In the genomic region with DNA sequence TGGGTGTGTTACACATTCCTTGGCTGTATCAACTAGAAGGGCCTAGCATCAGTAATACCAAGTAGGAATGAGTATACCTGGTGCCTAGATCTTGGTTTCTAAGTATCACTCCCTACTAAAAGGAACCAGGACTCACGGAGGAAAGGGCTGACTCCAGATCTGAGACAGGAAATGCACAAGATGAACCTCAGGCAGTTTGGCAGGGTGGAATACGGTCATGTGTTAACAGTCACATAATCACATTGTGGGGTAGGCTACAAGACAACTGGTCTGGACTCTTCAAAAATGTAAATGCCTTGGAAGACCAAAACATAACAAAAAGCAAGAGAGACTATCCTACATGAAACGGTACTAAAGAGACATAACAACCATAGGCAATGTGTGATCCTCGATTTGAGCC, we compare ENCODE assay signal across 26 cellular contexts.
DNase-seq lines count a peak whose midpoint lies in the region; FAIRE-seq and TF ChIP-seq lines count a peak whose summit lies in the region.
"Had no signal": no experiment of that assay in that cellular context is flagged by ENCODE, and none has a peak within 500 bp of the region (broad histone marks: within the 10 kb centered on the region; RNA-seq: fewer than 3 reads in every experiment).

No MANE protein-coding gene starts in this region.

- no peak overlapping the region for H2BK5ac ChIP-seq in H1 (ENCODE audit: low read depth, low read length)

- no peak overlapping the region for H3K23ac ChIP-seq in H1 (ENCODE audit: insufficient read length)

- H3K79me1 ChIP-seq in H1 (ENCODE audit: low read depth, low read length), result no peaks in the 10 kb centered on the region

- no peak overlapping the region for H3K27ac ChIP-seq in H1 (ENCODE audit: low read depth, low read length)
- no peak overlapping the region for H3K27ac ChIP-seq in endodermal cell (ENCODE audit: low read depth, low read length)
- H3K27ac ChIP-seq: A549; BLaER1 treated with 17β-estradiol and CSF1 and Interleukin-3, amounts not matched to agents 10 nM and 100 nM had no signal

- no peak overlapping the region for H4K5ac ChIP-seq in H1 (ENCODE audit: insufficient read length, low read depth, low read length)

- no peak for FAIRE-seq in H1 (lab: Jason Lieb, UNC)
- FAIRE-seq: A549, D721Med, GM12891, GM18507, H54 had no signal

- no peaks in the 10 kb centered on the region for H3K9me3 Mint-ChIP-seq in activated T-helper 1 cell treated with anti-CD3 and anti-CD28 coated beads, Interleukin-12 subunit alpha, Interleukin-12 subunit beta, Interleukin-2, Interleukin-4 antibody, amounts not matched to agents 30 ng/mL and 10 ng/mL and 1 ng/mL, durations not matched to agents 14 hours and 24 hours and 36 hours
- no peaks in the 10 kb centered on the region for H3K9me3 Mint-ChIP-seq in endodermal cell
- H3K9me3 Mint-ChIP-seq: CD14-positive monocyte; CD4-positive, alpha-beta T cell; GM23338; HFFc6 had no signal

- no peak for TF ChIP-seq RAD21 in H1 (IDR thresholded peaks at IDR 0.05 in 1 of 2, conservative IDR thresholded peaks at IDR 0.05 in 1 of 2; ENCODE audit: low read depth in 2 of 2, low read length in 2 of 2)

- no peaks in the 10 kb centered on the region for H3K23me2 ChIP-seq in H1 (ENCODE audit: low read depth, low read length)

- H3K9ac ChIP-seq in H1 (replicated peaks in 1 of 4; ENCODE audit: extremely low read depth in 1 of 4, low read depth in 3 of 4, low read length in 3 of 4), result no peak overlapping the region
- H3K9ac ChIP-seq in endodermal cell (ENCODE audit: extremely low read depth, low read length, poor library complexity, severe bottlenecking), result no peak overlapping the region
- H3K9ac ChIP-seq: BLaER1 treated with 17β-estradiol and CSF1 and Interleukin-3, amounts not matched to agents 10 nM and 100 nM had no signal

- H3K27ac Mint-ChIP-seq in activated T-helper 1 cell treated with anti-CD3 and anti-CD28 coated beads, Interleukin-12 subunit alpha, Interleukin-12 subunit beta, Interleukin-2, Interleukin-4 antibody, amounts not matched to agents 30 ng/mL and 10 ng/mL and 1 ng/mL, durations not matched to agents 14 hours and 24 hours and 36 hours, result no peak overlapping the region
- H3K27ac Mint-ChIP-seq in endodermal cell, result no peak overlapping the region
- H3K27ac Mint-ChIP-seq: CD4-positive, alpha-beta T cell; GM23338; HFFc6 had no signal

- H3K4me1 ChIP-seq in H1 (replicated peaks in 1 of 4; ENCODE audit: control insufficient read depth in 3 of 4, insufficient read depth in 4 of 4, low read length in 3 of 4), result no peaks in the 10 kb centered on the region; a peak in 1 of 7 replicates
- no peaks in the 10 kb centered on the region for H3K4me1 ChIP-seq in endodermal cell (ENCODE audit: control insufficient read depth, insufficient read depth, low read length)
- H3K4me1 ChIP-seq: A549, BE2C, HAP-1 had no signal

- TF ChIP-seq POLR2A in H1 (IDR thresholded peaks at IDR 0.05; ENCODE audit: control extremely low read depth in 1 of 2, low read depth in 2 of 2, low read length in 2 of 2), result no peak

- no peak overlapping the region; the same call in 1 of the 2 replicates for H2BK20ac ChIP-seq in H1 (ENCODE audit: low read length)

- intact Hi-C loops in activated T-helper 1 cell treated with anti-CD3 and anti-CD28 coated beads, Interleukin-12 subunit alpha, Interleukin-12 subunit beta, Interleukin-2, Interleukin-4 antibody, amounts not matched to agents 30 ng/mL and 10 ng/mL and 1 ng/mL, durations not matched to agents 14 hours and 24 hours and 36 hours (cut with micrococcal nuclease), result no loop called here

- H2BK12ac ChIP-seq in H1 (ENCODE audit: low read depth, low read length), result no peak overlapping the region

- no peak overlapping the region for H3K4me3 Mint-ChIP-seq in activated T-helper 1 cell treated with anti-CD3 and anti-CD28 coated beads, Interleukin-12 subunit alpha, Interleukin-12 subunit beta, Interleukin-2, Interleukin-4 antibody, amounts not matched to agents 30 ng/mL and 10 ng/mL and 1 ng/mL, durations not matched to agents 14 hours and 24 hours and 36 hours
- H3K4me3 Mint-ChIP-seq in endodermal cell, result no peak overlapping the region
- H3K4me3 Mint-ChIP-seq: CD14-positive monocyte; CD4-positive, alpha-beta T cell; GM23338; HFFc6 had no signal

- H4K8ac ChIP-seq in H1 (ENCODE audit: extremely low read depth, insufficient read depth, low read length), result no peak overlapping the region

- TF ChIP-seq CTCF in H1 (IDR thresholded peaks at IDR 0.05; ENCODE audit: control extremely low read depth in 1 of 3, insufficient read depth in 1 of 3, low read depth in 1 of 3, low read length in 3 of 3) (no peak), endodermal cell (conservative IDR thresholded peaks at IDR 0.05) (no peak)

- no peak overlapping the region for H3K56ac ChIP-seq in H1 (replicated peaks; ENCODE audit: insufficient read length, low read depth, low read length)

- H2AK5ac ChIP-seq in H1 (ENCODE audit: low read depth, low read length), result peak overlapping the region; percentile 75; the same call in 1 of the 2 replicates

- H4K20me1 ChIP-seq in H1 (replicated peaks in 1 of 2; ENCODE audit: control insufficient read depth in 1 of 2, insufficient read depth in 2 of 2, low read length in 2 of 2), result peaks cover 0 to 1% of the 10 kb centered on the region in 2 experiments

- no peak overlapping the region for H3K4ac ChIP-seq in H1 (replicated peaks; ENCODE audit: insufficient read length, low read depth, low read length)

- in situ Hi-C loops in SK-MEL-5 (cut with HindIII; ENCODE audit: low pct_unique_long_range_greater_than_20kb, low sequenced_read_pairs), result no loop called here

- H3K18ac ChIP-seq in H1 (ENCODE audit: extremely low read depth, low read length), result no peak overlapping the region

- POLR2A ChIA-PET in H1 (lab: Charles Lee; ENCODE audit: partially characterized antibody), result no interaction called here

- no peak overlapping the region for H3K14ac ChIP-seq in H1 (ENCODE audit: insufficient read length)

- H3K9me3 ChIP-seq in H1 (ENCODE audit: insufficient read depth in 2 of 2, low read depth in 1 of 2, low read length in 1 of 2) (no peaks in the 10 kb centered on the region), endodermal cell (ENCODE audit: control insufficient read depth, low read length) (no peaks in the 10 kb centered on the region)
- H3K9me3 ChIP-seq: A549; BE2C; BLaER1 treated with 17β-estradiol and CSF1 and Interleukin-3, amounts not matched to agents 10 nM and 100 nM; HAP-1 had no signal

- no peak overlapping the region for H4K91ac ChIP-seq in H1 (replicated peaks; ENCODE audit: insufficient read length, low read length)

- H2BK15ac ChIP-seq in H1 (ENCODE audit: low read length), result no peak overlapping the region

- H3K4me1 Mint-ChIP-seq in activated T-helper 1 cell treated with anti-CD3 and anti-CD28 coated beads, Interleukin-12 subunit alpha, Interleukin-12 subunit beta, Interleukin-2, Interleukin-4 antibody, amounts not matched to agents 30 ng/mL and 10 ng/mL and 1 ng/mL, durations not matched to agents 14 hours and 24 hours and 36 hours (ENCODE audit: low read depth), result no peaks in the 10 kb centered on the region
- no peaks in the 10 kb centered on the region for H3K4me1 Mint-ChIP-seq in endodermal cell

- no peaks in the 10 kb centered on the region for H3K79me2 ChIP-seq in H1 (ENCODE audit: control insufficient read depth in 1 of 2, insufficient read depth in 2 of 2, low read length in 2 of 2)

- H2AFZ ChIP-seq in H1 (ENCODE audit: low read length), result no peak overlapping the region
- H2AFZ ChIP-seq: GM23338 had no signal

- no peak for TF ChIP-seq EP300 in H1 (IDR thresholded peaks at IDR 0.05; ENCODE audit: borderline replicate concordance in 1 of 2, low read depth in 2 of 2, low read length in 2 of 2)

- no peak overlapping the region for H3K4me2 ChIP-seq in H1 (ENCODE audit: insufficient read depth in 1 of 2, low read depth in 2 of 2, low read length in 2 of 2)
- H3K4me2 ChIP-seq: A549; BLaER1 treated with 17β-estradiol and CSF1 and Interleukin-3, amounts not matched to agents 10 nM and 100 nM; GM23338 had no signal

- H2BK120ac ChIP-seq in H1 (replicated peaks; ENCODE audit: low read depth, low read length), result no peak overlapping the region

- H3K36me3 ChIP-seq in H1 (ENCODE audit: control insufficient read depth in 2 of 4, insufficient read depth in 4 of 4, low read length in 3 of 4), result no peaks in the 10 kb centered on the region
- H3K36me3 ChIP-seq in endodermal cell (ENCODE audit: control insufficient read depth, insufficient read depth, low read length), result no peaks in the 10 kb centered on the region
- H3K36me3 ChIP-seq: BE2C, HAP-1 had no signal

- H3K36me3 Mint-ChIP-seq in activated T-helper 1 cell treated with anti-CD3 and anti-CD28 coated beads, Interleukin-12 subunit alpha, Interleukin-12 subunit beta, Interleukin-2, Interleukin-4 antibody, amounts not matched to agents 30 ng/mL and 10 ng/mL and 1 ng/mL, durations not matched to agents 14 hours and 24 hours and 36 hours (ENCODE audit: low read depth), result no peaks in the 10 kb centered on the region
- H3K36me3 Mint-ChIP-seq in endodermal cell (ENCODE audit: low read depth), result no peaks in the 10 kb centered on the region

- no peaks in the 10 kb centered on the region for H3K27me3 Mint-ChIP-seq in activated T-helper 1 cell treated with anti-CD3 and anti-CD28 coated beads, Interleukin-12 subunit alpha, Interleukin-12 subunit beta, Interleukin-2, Interleukin-4 antibody, amounts not matched to agents 30 ng/mL and 10 ng/mL and 1 ng/mL, durations not matched to agents 14 hours and 24 hours and 36 hours (ENCODE audit: insufficient read depth)
- no peaks in the 10 kb centered on the region for H3K27me3 Mint-ChIP-seq in endodermal cell (ENCODE audit: insufficient read depth)
- H3K27me3 Mint-ChIP-seq: CD4-positive, alpha-beta T cell had no signal

- CTCF ChIA-PET in H1 (lab: Charles Lee; ENCODE audit: partially characterized antibody), result no interaction called here

- 90% methylated on average over 4 of the region's 4 CpGs; no CpG with 5 or more reads in 1 of the 2 experiments for WGBS in H1 (ENCODE audit: extremely low coverage in 1 of 2, insufficient coverage in 1 of 2, insufficient read length in 1 of 2, insufficient replicate concordance in 2 of 2, low coverage in 1 of 2, low lambda C conversion rate in 2 of 2, missing lambda C conversion rate in 1 of 2), 2 experiments
- 91 to 93% methylated on average over 3 to 4 of the region's 4 CpGs for WGBS in endodermal cell (ENCODE audit: insufficient coverage in 1 of 2, insufficient read length in 1 of 2), 2 experiments

- DNase-seq in EH (ENCODE audit: low read depth), result peak; percentile 9
- DNase-seq in SK-MEL-5 (ENCODE audit: low read depth, low spot score), result peak; percentile 82
- DNase-seq in H1 (ENCODE audit: low read depth in 1 of 2, low spot score in 2 of 2), result no peak
- DNase-seq in islet precursor cell, result peak; percentile 22
- no peak for DNase-seq in activated T-helper 1 cell treated with anti-CD3 and anti-CD28 coated beads, Interleukin-12 subunit alpha, Interleukin-12 subunit beta, Interleukin-2, Interleukin-4 antibody, amounts not matched to agents 30 ng/mL and 10 ng/mL and 1 ng/mL, durations not matched to agents 14 hours and 24 hours and 36 hours (ENCODE audit: low spot score)
- DNase-seq in COLO668 (lab: John Stamatoyannopoulos, UW; ENCODE audit: unreplicated experiment), result no peak
- no peak for DNase-seq in endodermal cell
- DNase-seq in amygdala (lab: John Stamatoyannopoulos, UW), result no peak
- DNase-seq: 8988T; ACHN; AML-193; BE2C; CD4-positive, alpha-beta T cell; DMS 273 treated with DMSO at 0.1 percent for 48 hours; DMS79; GF-D8; HFFc6 had no signal

- no peak overlapping the region for H3K4me3 ChIP-seq in H1 (ENCODE audit: extremely low read depth in 1 of 4, insufficient read depth in 2 of 4, low read depth in 3 of 4, low read length in 4 of 4)
- H3K4me3 ChIP-seq in endodermal cell (ENCODE audit: low read length), result no peak overlapping the region
- H3K4me3 ChIP-seq: A549; BLaER1 treated with 17β-estradiol and CSF1 and Interleukin-3, amounts not matched to agents 10 nM and 100 nM; GM23338; HAP-1 had no signal

- no peaks in the 10 kb centered on the region for H3K27me3 ChIP-seq in H1 (replicated peaks in 1 of 4; ENCODE audit: control insufficient read depth in 3 of 4, extremely low read depth in 1 of 4, insufficient read depth in 3 of 4, low read length in 3 of 4)
- H3K27me3 ChIP-seq in endodermal cell (ENCODE audit: control insufficient read depth, insufficient read depth, low read length, poor library complexity, severe bottlenecking), result no peaks in the 10 kb centered on the region
- H3K27me3 ChIP-seq: BE2C; BLaER1 treated with 17β-estradiol and CSF1 and Interleukin-3, amounts not matched to agents 10 nM and 100 nM had no signal

Comparison
In these comparisons a context has a peak if more than half of its experiments do, and no peak if none do; other contexts are left out.
1. DNase-seq: peak in EH (single experiment), SK-MEL-5 (single experiment) and islet precursor cell (single experiment); none in H1 (0 of 2), activated T-helper 1 cell treated with anti-CD3 and anti-CD28 coated beads, Interleukin-12 subunit alpha, Interleukin-12 subunit beta, Interleukin-2, Interleukin-4 antibody, amounts not matched to agents 30 ng/mL and 10 ng/mL and 1 ng/mL, durations not matched to agents 14 hours and 24 hours and 36 hours (single experiment), COLO668 (single experiment), endodermal cell (single experiment) and amygdala (0 of 56).